In genomic region chr18:63676526-63676925, GRCh38 we compare ENCODE assay signal across 8 cellular contexts. TPM values are rescaled to one million over a fixed set of nuclear protein-coding genes. Genes with fewer than 3 reads are reported as not detected.
A peak's percentile ranks its signal among the peaks of the same experiment; 100 is the strongest.
DNase-seq lines count a peak whose midpoint lies in the region; ATAC-seq and TF ChIP-seq lines count a peak whose summit lies in the region.

No MANE protein-coding gene starts in this region.

- ATAC-seq in GM21529 (IDR thresholded peaks at IDR 0.05; ENCODE audit: unreplicated experiment) (peak; percentile 79), HG03439 (IDR thresholded peaks at IDR 0.05; ENCODE audit: unreplicated experiment) (no peak)
- no peak for ATAC-seq in activated CD8-positive, alpha-beta T cell treated with anti-CD3 and anti-CD28 coated beads for 36 hours

- no peaks in the 10 kb centered on the region for H3K36me3 ChIP-seq in Peyer's patch

- H3K4me1 Mint-ChIP-seq in activated CD8-positive, alpha-beta T cell treated with anti-CD3 and anti-CD28 coated beads for 36 hours (ENCODE audit: low read depth): no peaks in the 10 kb centered on the region

- TF ChIP-seq POLR2A in Peyer's patch (IDR thresholded peaks at IDR 0.05): no peak
- TF ChIP-seq POLR2A in lower leg skin (IDR thresholded peaks at IDR 0.05): no peak

- H3K4me3 ChIP-seq in epithelial cell of esophagus (ENCODE audit: low read length): no peak overlapping the region
- H3K4me3 ChIP-seq in Peyer's patch: no peak overlapping the region
- H3K4me3 ChIP-seq in lower leg skin (ENCODE audit: low read depth, poor library complexity, severe bottlenecking): no peak overlapping the region

- peaks cover 2% of the 10 kb centered on the region for H3K27me3 Mint-ChIP-seq in activated CD8-positive, alpha-beta T cell treated with anti-CD3 and anti-CD28 coated beads for 36 hours

- H3K27ac Mint-ChIP-seq in activated CD8-positive, alpha-beta T cell treated with anti-CD3 and anti-CD28 coated beads for 36 hours: no peak overlapping the region

- CTCF ChIA-PET in activated CD8-positive, alpha-beta T cell treated with anti-CD3 and anti-CD28 coated beads for 36 hours (lab: Charles Lee): no interaction called here

- no peak overlapping the region for H3K27ac ChIP-seq in Peyer's patch

- DNase-seq in ELF-1 (ENCODE audit: low read depth, low spot score) (peak; percentile 14), MV-4-11 (lab: John Stamatoyannopoulos, UW) (peak; percentile 43), epithelial cell of esophagus (ENCODE audit: low read depth) (peak; percentile 62), Peyer's patch (no peak), lower leg skin (ENCODE audit: low spot score in 2 of 2) (no peak)
- DNase-seq in activated CD8-positive, alpha-beta T cell treated with anti-CD3 and anti-CD28 coated beads for 36 hours: no peak

- peaks cover 4% of the 10 kb centered on the region for H3K9me3 Mint-ChIP-seq in activated CD8-positive, alpha-beta T cell treated with anti-CD3 and anti-CD28 coated beads for 36 hours

- H3K9me3 ChIP-seq in Peyer's patch: no peaks in the 10 kb centered on the region

- no peak overlapping the region for H3K4me3 Mint-ChIP-seq in activated CD8-positive, alpha-beta T cell treated with anti-CD3 and anti-CD28 coated beads for 36 hours

- peak; percentile 80 for TF ChIP-seq CTCF in epithelial cell of esophagus (IDR thresholded peaks at IDR 0.05; ENCODE audit: insufficient read depth, low read depth, low read length, missing control alignments)
- no peak for TF ChIP-seq CTCF in Peyer's patch (IDR thresholded peaks at IDR 0.05)
- no peak for TF ChIP-seq CTCF in activated CD8-positive, alpha-beta T cell treated with anti-CD3 and anti-CD28 coated beads for 36 hours (IDR thresholded peaks at IDR 0.05)
- no peak for TF ChIP-seq CTCF in lower leg skin (IDR thresholded peaks at IDR 0.05)

- POLR2A ChIA-PET in activated CD8-positive, alpha-beta T cell treated with anti-CD3 and anti-CD28 coated beads for 36 hours (lab: Charles Lee): no interaction called here

- WGBS in lower leg skin, 2 donors: 37 to 38% methylated on average over 4 of the region's 4 CpGs

- intact Hi-C loops in activated CD8-positive, alpha-beta T cell treated with anti-CD3 and anti-CD28 coated beads for 36 hours (cut with micrococcal nuclease): no loop called here
- intact Hi-C loops in lower leg skin (cut with DNase I; ENCODE audit: low total_unique reads): no loop called here

- no peaks in the 10 kb centered on the region for H3K4me1 ChIP-seq in Peyer's patch

- H3K27me3 ChIP-seq in Peyer's patch: no peaks in the 10 kb centered on the region

- H3K36me3 Mint-ChIP-seq in activated CD8-positive, alpha-beta T cell treated with anti-CD3 and anti-CD28 coated beads for 36 hours (ENCODE audit: low read depth): no peaks in the 10 kb centered on the region

RNA-seq across cellular contexts. Expression of gene SERPINB3, which starts 14.8 kb away (rescaled TPM):
- not detected for total RNA-seq in Peyer's patch
- not detected for total RNA-seq in activated CD8-positive, alpha-beta T cell treated with anti-CD3 and anti-CD28 coated beads for 36 hours
- total RNA-seq in lower leg skin: 10 to 100 TPM in 3 of 4 donors, 1 to 10 TPM in 1; 7.3 to 66.5 (median 15.8) TPM

RNA-seq across cellular contexts. Expression of gene SERPINB11, which starts 26.2 kb away (rescaled TPM):
- total RNA-seq in Peyer's patch (not detected), lower leg skin (under 1 TPM in 1 of 4 donors, not detected in 3; 0.61 TPM)
- not detected for total RNA-seq in activated CD8-positive, alpha-beta T cell treated with anti-CD3 and anti-CD28 coated beads for 36 hours

RNA-seq across cellular contexts. Expression of gene SERPINB4, which starts 32.5 kb away (rescaled TPM):
- total RNA-seq in Peyer's patch (not detected), lower leg skin (1 to 10 TPM in 1 of 4 donors, under 1 TPM in 1, not detected in 2; 0.54 to 1.3 TPM)
- not detected for total RNA-seq in activated CD8-positive, alpha-beta T cell treated with anti-CD3 and anti-CD28 coated beads for 36 hours

Comparison
In these comparisons a context has a peak if more than half of its experiments do, and no peak if none do; other contexts are left out.
1. DNase-seq: peak in ELF-1 (single experiment), MV-4-11 (single experiment) and epithelial cell of esophagus (single experiment); none in Peyer's patch (0 of 3), activated CD8-positive, alpha-beta T cell treated with anti-CD3 and anti-CD28 coated beads for 36 hours (single experiment) and lower leg skin (0 of 2).
2. RNA of gene SERPINB3, which starts 14.8 kb away (total RNA-seq): 7.3 to 66.5 TPM in lower leg skin; not detected in Peyer's patch and not detected in activated CD8-positive, alpha-beta T cell treated with anti-CD3 and anti-CD28 coated beads for 36 hours; every median in the first group is over 4 times any median in the second.